21 cellular contexts compared by ENCODE assay signal in genomic region chr1:208631516-208631915, GRCh38.
"Had no signal": no experiment of that assay in that cellular context is flagged by ENCODE, and none has a peak within 500 bp of the region (broad histone marks: within the 10 kb centered on the region; RNA-seq: fewer than 3 reads in every experiment).

No MANE protein-coding gene starts in this region.

- H3K27ac ChIP-seq: coronary artery, epithelial cell of prostate, esophagus squamous epithelium, hepatocyte, spleen, testis, tibial nerve, upper lobe of right lung, vagina had no signal

- H3K4me2 ChIP-seq: hepatocyte had no signal

- ATAC-seq: left colon; mucosa of descending colon; naive thymus-derived CD8-positive, alpha-beta T cell; sciatic nerve; stimulated activated memory B cell treated with anti-CD40 and anti-IgM and Interleukin-4, amounts not matched to agents 10 μg/mL and 1 μg/mL and 100 μg/mL, for 72 hours; upper lobe of right lung had no signal

- H3K27ac Mint-ChIP-seq: naive thymus-derived CD8-positive, alpha-beta T cell; stimulated activated memory B cell treated with anti-CD40 and anti-IgM and Interleukin-4, amounts not matched to agents 10 μg/mL and 1 μg/mL and 100 μg/mL, for 72 hours; stimulated activated naive CD8-positive, alpha-beta T cell treated with anti-CD3 and anti-CD28 coated beads, Interleukin-15, Interleukin-2, amounts not matched to agents 100 ng/mL and 50 ng/mL, for 24 hours had no signal

- H3K9me3 ChIP-seq: esophagus squamous epithelium, mucosa of descending colon, spleen, testis, tibial nerve, upper lobe of right lung, vagina had no signal

- H3K27me3 ChIP-seq: hepatocyte, spleen, testis, tibial nerve, upper lobe of right lung, vagina had no signal

- H3K4me1 ChIP-seq: spleen, testis, tibial nerve, upper lobe of right lung, vagina had no signal

- H3K36me3 Mint-ChIP-seq: naive thymus-derived CD8-positive, alpha-beta T cell; stimulated activated memory B cell treated with anti-CD40 and anti-IgM and Interleukin-4, amounts not matched to agents 10 μg/mL and 1 μg/mL and 100 μg/mL, for 72 hours had no signal

- H3K4me3 Mint-ChIP-seq: naive thymus-derived CD8-positive, alpha-beta T cell; stimulated activated memory B cell treated with anti-CD40 and anti-IgM and Interleukin-4, amounts not matched to agents 10 μg/mL and 1 μg/mL and 100 μg/mL, for 72 hours; stimulated activated naive CD8-positive, alpha-beta T cell treated with anti-CD3 and anti-CD28 coated beads, Interleukin-15, Interleukin-2, amounts not matched to agents 100 ng/mL and 50 ng/mL, for 24 hours had no signal

- DNase-seq: effector CD8-positive, alpha-beta T cell; esophagus squamous epithelium; foreskin fibroblast; left colon; mucosa of descending colon; naive thymus-derived CD8-positive, alpha-beta T cell; spleen; stimulated activated CD4-positive, alpha-beta T cell treated with anti-CD3 and anti-CD28 coated beads, Interleukin-15, amount 100 ng/mL, for 24 hours; stimulated activated CD4-positive, alpha-beta T cell treated with anti-CD3 and anti-CD28 coated beads, Interleukin-1b, Interleukin-23, amount 100 ng/mL, for 48 hours; stimulated activated CD4-positive, alpha-beta T cell treated with anti-CD3 and anti-CD28 coated beads, Interleukin-4, amount 100 ng/mL, for 24 hours; testis; upper lobe of right lung had no signal

- H3K4me1 Mint-ChIP-seq: naive thymus-derived CD8-positive, alpha-beta T cell; stimulated activated memory B cell treated with anti-CD40 and anti-IgM and Interleukin-4, amounts not matched to agents 10 μg/mL and 1 μg/mL and 100 μg/mL, for 72 hours had no signal

- H3K79me2 ChIP-seq: hepatocyte had no signal

- H2AFZ ChIP-seq: hepatocyte had no signal

- FAIRE-seq: endometrium had no signal

- H3K4me3 ChIP-seq: coronary artery, esophagus squamous epithelium, hepatocyte, mucosa of descending colon, spleen, testis, tibial nerve, upper lobe of right lung, vagina had no signal

- H3K36me3 ChIP-seq: esophagus squamous epithelium, spleen, tibial nerve, upper lobe of right lung, vagina had no signal

- H3K9me3 Mint-ChIP-seq: stimulated activated memory B cell treated with anti-CD40 and anti-IgM and Interleukin-4, amounts not matched to agents 10 μg/mL and 1 μg/mL and 100 μg/mL, for 72 hours; stimulated activated naive CD8-positive, alpha-beta T cell treated with anti-CD3 and anti-CD28 coated beads, Interleukin-15, Interleukin-2, amounts not matched to agents 100 ng/mL and 50 ng/mL, for 24 hours had no signal

- H3K27me3 Mint-ChIP-seq: stimulated activated memory B cell treated with anti-CD40 and anti-IgM and Interleukin-4, amounts not matched to agents 10 μg/mL and 1 μg/mL and 100 μg/mL, for 72 hours had no signal
